Comparison of ENCODE assay signal across 1 cellular context in the genomic region with DNA sequence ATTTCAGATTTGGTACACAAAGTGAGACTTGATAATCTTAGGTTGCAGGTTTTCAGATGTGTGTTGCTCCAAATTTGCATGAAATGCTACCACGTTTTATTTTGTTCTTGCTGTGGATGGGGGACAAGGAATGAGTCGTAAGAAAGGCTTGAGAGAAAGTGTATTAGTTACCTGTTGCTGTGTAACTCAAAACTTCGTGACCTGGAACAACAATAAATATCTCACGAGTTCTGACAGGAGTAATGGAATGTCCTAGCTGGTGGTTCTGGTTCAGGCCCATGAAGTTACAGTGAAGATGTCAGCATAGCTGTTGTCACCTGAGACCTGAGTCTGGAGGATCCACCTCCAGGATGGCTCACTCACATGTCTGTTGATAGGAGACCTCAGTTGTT.
A peak's percentile ranks its signal among the peaks of the same experiment; 100 is the strongest.
TF ChIP-seq lines count a peak whose summit lies in the region.

No MANE protein-coding gene starts in this region.

TF ChIP-seq in H1, 55 proteins besides CTCF, POLR2A, EP300 and RAD21:
- 0 out of 2 replicates have a peak, but pooled peaks have one; percentile 30 for TF ChIP-seq POLR2AphosphoS5 (IDR thresholded peaks at IDR 0.05; ENCODE audit: low read depth, low read length)
- no peak for TF ChIP-seq E2F6 (IDR thresholded peaks at IDR 0.05)
